8 cellular contexts compared by ENCODE assay signal in genomic region chr1:203702130-203702577, GRCh38.
DNase-seq lines count a peak whose midpoint lies in the region; ATAC-seq and TF ChIP-seq lines count a peak whose summit lies in the region.

No MANE protein-coding gene starts in this region.

- 0 out of 2 replicates have a peak overlapping the region, but pooled peaks have one; percentile 50 for H2AK5ac ChIP-seq in IMR-90 (ENCODE audit: low read depth, low read length)

- in situ Hi-C loops in IMR-90 (cut with MboI; ENCODE audit: low sequenced_read_pairs) = loop anchor here (5.0 to 10.0 kb wide), 3 partner anchors 75 to 357 kb away; partner anchors contain the start of gene ATP2B4
- in situ Hi-C loops in gastrocnemius medialis (cut with MboI; ENCODE audit: low sequenced_read_pairs in 4 of 4) = loop anchor here (5.0 to 25.0 kb wide), 6 partner anchors 87 to 357 kb away; partner anchors contain the start of gene FMOD (in 2 of the 4)

- H3K9ac ChIP-seq in IMR-90 (ENCODE audit: low read depth, low read length) = no peak overlapping the region

- DNase-seq in D341Med (ENCODE audit: low spot score) (peak; percentile 76), IMR-90 (peak; percentile 56), T-helper 1 cell (peak in 4 of 5 donors; percentile 30 to 54 (median 44)), adrenal gland (peak; percentile 23 to 76 (median 50)), hepatic stellate cell (ENCODE audit: low spot score) (peak; percentile 22), gastrocnemius medialis (peak in 1 of 2 donors; percentile 23), COR-L47 (lab: John Stamatoyannopoulos, UW) (no peak)

- H2BK5ac ChIP-seq in IMR-90 (ENCODE audit: low read depth, low read length, poor library complexity, severe bottlenecking) = no peak overlapping the region

- peak overlapping the region; percentile 50 for H2AK9ac ChIP-seq in IMR-90 (replicated peaks; ENCODE audit: low read depth, low read length, poor library complexity)

- H3K23ac ChIP-seq in IMR-90 (ENCODE audit: low read depth, low read length) = no peak overlapping the region

- H3K4me3 ChIP-seq in IMR-90 (ENCODE audit: insufficient read depth, low read depth, low read length) = no peak overlapping the region
- no peak overlapping the region for H3K4me3 ChIP-seq in adrenal gland
- H3K4me3 ChIP-seq in gastrocnemius medialis = no peak overlapping the region

- no peak overlapping the region for H2BK20ac ChIP-seq in IMR-90 (ENCODE audit: low read depth, low read length)

- H4K5ac ChIP-seq in IMR-90 (ENCODE audit: low read depth, low read length) = no peak overlapping the region

- peak overlapping the region in 1 of 2 experiments; percentile 60; a peak in 1 of 4 replicates for H4K8ac ChIP-seq in IMR-90 (ENCODE audit: low read depth in 2 of 2, low read length in 2 of 2)

- dilution Hi-C loops in IMR-90 (cut with HindIII; ENCODE audit: low sequenced_read_pairs, unreplicated experiment) = no loop called here

- no peak overlapping the region for H3K18ac ChIP-seq in IMR-90 (ENCODE audit: low read depth, low read length)

- H3K27ac ChIP-seq in IMR-90 (ENCODE audit: insufficient read depth, low read length) (no peak overlapping the region), adrenal gland (no peak overlapping the region), gastrocnemius medialis (no peak overlapping the region)

- TF ChIP-seq RAD21 in IMR-90 (IDR thresholded peaks at IDR 0.05; ENCODE audit: low read length) = peak; percentile 89

- no peak for TF ChIP-seq POLR2A in IMR-90 (IDR thresholded peaks at IDR 0.05; ENCODE audit: low read depth, low read length)
- no peak for TF ChIP-seq POLR2A in adrenal gland (IDR thresholded peaks at IDR 0.05)
- TF ChIP-seq POLR2A in gastrocnemius medialis (IDR thresholded peaks at IDR 0.05) = no peak

- TF ChIP-seq CTCF in IMR-90 (conservative IDR thresholded peaks at IDR 0.05; ENCODE audit: low read depth, low read length) = peak; percentile 71
- peak; percentile 74 to 98 (median 90) for TF ChIP-seq CTCF in adrenal gland (IDR thresholded peaks at IDR 0.05)
- peak; percentile 83 to 96 (median 93) for TF ChIP-seq CTCF in gastrocnemius medialis (IDR thresholded peaks at IDR 0.05 in 4 of 5, conservative IDR thresholded peaks at IDR 0.05 in 1 of 5)

- ATAC-seq in IMR-90 (ENCODE audit: low read depth) (peak; percentile 71), gastrocnemius medialis (peak; percentile 77 to 79), HG03095 (IDR thresholded peaks at IDR 0.05; ENCODE audit: unreplicated experiment) (no peak)

- CTCF ChIA-PET in IMR-90 (lab: Yijun Ruan, JAX) = interaction anchor here (0.6 to 1.6 kb wide), 4 partner anchors 9 to 262 kb away, joined by 3 to 6 read pairs (median 4); partner anchors contain the start of gene ATP2B4

- H3K9me3 ChIP-seq in IMR-90 (ENCODE audit: control insufficient read depth, insufficient read depth, low read length) (no peaks in the 10 kb centered on the region), adrenal gland (replicated peaks in 1 of 3) (no peaks in the 10 kb centered on the region), gastrocnemius medialis (no peaks in the 10 kb centered on the region)

- peaks cover 24% of the 10 kb centered on the region for H4K20me1 ChIP-seq in IMR-90 (ENCODE audit: insufficient read depth, low read length)

- H3K36me3 ChIP-seq in IMR-90 (ENCODE audit: control insufficient read depth, insufficient read depth, low read length) (peaks cover 69% of the 10 kb centered on the region), adrenal gland (replicated peaks in 1 of 2) (peaks cover 0 to 68% of the 10 kb centered on the region in 2 donors), gastrocnemius medialis (peaks cover 0 to 76% of the 10 kb centered on the region in 2 donors)

- POLR2A ChIA-PET in IMR-90 (lab: Charles Lee; ENCODE audit: unreplicated experiment) = no interaction called here

- H4K91ac ChIP-seq in IMR-90 (ENCODE audit: insufficient read depth, low read depth, low read length) = no peak overlapping the region

- intact Hi-C loops in IMR-90 (cut with micrococcal nuclease) (loop anchor here (1.0 kb wide), 1 partner anchor 198 kb away; no protein-coding TSS in a partner anchor), adrenal gland (cut with DNase I) (loop anchor here in 1 of 2 donors (10.0 kb wide), 1 partner anchor 367 kb away; no protein-coding TSS in a partner anchor), gastrocnemius medialis (cut with DNase I; ENCODE audit: low total_unique reads) (loop anchor here (1.0 to 5.0 kb wide), 3 partner anchors 198 to 435 kb away; no protein-coding TSS in a partner anchor)

- H3K4me2 ChIP-seq in IMR-90 (ENCODE audit: low read depth, low read length) = no peak overlapping the region

- no peak overlapping the region for H2BK15ac ChIP-seq in IMR-90 (ENCODE audit: low read depth, low read length)

- H3K14ac ChIP-seq in IMR-90 (replicated peaks; ENCODE audit: low read depth, low read length) = no peak overlapping the region

- no CpG with 5 or more reads among the region's 1 CpG for WGBS in IMR-90 (ENCODE audit: extremely low coverage in 2 of 2, insufficient read length in 1 of 2), 2 experiments
- 88 to 100% (median 93%) methylated on average over 1 of the region's 1 CpG for WGBS in adrenal gland, 4 donors

- no peak overlapping the region for H3K56ac ChIP-seq in IMR-90 (ENCODE audit: extremely low read depth, insufficient read depth, low read length)

- no peak overlapping the region for H2AFZ ChIP-seq in IMR-90 (replicated peaks; ENCODE audit: low read length, poor library complexity)

- H3K27me3 ChIP-seq in IMR-90 (ENCODE audit: control insufficient read depth, insufficient read depth, low read length) (no peaks in the 10 kb centered on the region), adrenal gland (no peaks in the 10 kb centered on the region), gastrocnemius medialis (no peaks in the 10 kb centered on the region)

- H2BK120ac ChIP-seq in IMR-90 (ENCODE audit: low read depth, low read length) = peak overlapping the region; percentile 49; the same call in 1 of the 2 replicates

- no peaks in the 10 kb centered on the region for H3K4me1 ChIP-seq in IMR-90 (ENCODE audit: control insufficient read depth, insufficient read depth, low read length)
- H3K4me1 ChIP-seq in adrenal gland (replicated peaks in 1 of 2) = peaks cover 0 to 6% of the 10 kb centered on the region in 2 donors
- no peaks in the 10 kb centered on the region for H3K4me1 ChIP-seq in gastrocnemius medialis

- H3K9me1 ChIP-seq in IMR-90 (ENCODE audit: insufficient read depth, low read length) = peaks cover under 1% of the 10 kb centered on the region; the same call in 1 of the 2 replicates

- peaks cover 60 to 79% of the 10 kb centered on the region in 2 experiments for H3K79me1 ChIP-seq in IMR-90 (ENCODE audit: low read depth in 1 of 2, low read length in 2 of 2)

- no peak overlapping the region for H3K4ac ChIP-seq in IMR-90 (ENCODE audit: low read depth, low read length)

- BruUV-seq in IMR-90 (replicated peaks; lab: Mats Ljungman, UMichigan) = no TSS peak

TF ChIP-seq in IMR-90, 13 proteins besides CTCF, POLR2A, EP300 and RAD21:
- TF ChIP-seq SMC3 (IDR thresholded peaks at IDR 0.05; ENCODE audit: low read depth, low read length) (peak; percentile 85), RFX5 (IDR thresholded peaks at IDR 0.05; ENCODE audit: low read depth, low read length) (no peak)
